In the genomic region with DNA sequence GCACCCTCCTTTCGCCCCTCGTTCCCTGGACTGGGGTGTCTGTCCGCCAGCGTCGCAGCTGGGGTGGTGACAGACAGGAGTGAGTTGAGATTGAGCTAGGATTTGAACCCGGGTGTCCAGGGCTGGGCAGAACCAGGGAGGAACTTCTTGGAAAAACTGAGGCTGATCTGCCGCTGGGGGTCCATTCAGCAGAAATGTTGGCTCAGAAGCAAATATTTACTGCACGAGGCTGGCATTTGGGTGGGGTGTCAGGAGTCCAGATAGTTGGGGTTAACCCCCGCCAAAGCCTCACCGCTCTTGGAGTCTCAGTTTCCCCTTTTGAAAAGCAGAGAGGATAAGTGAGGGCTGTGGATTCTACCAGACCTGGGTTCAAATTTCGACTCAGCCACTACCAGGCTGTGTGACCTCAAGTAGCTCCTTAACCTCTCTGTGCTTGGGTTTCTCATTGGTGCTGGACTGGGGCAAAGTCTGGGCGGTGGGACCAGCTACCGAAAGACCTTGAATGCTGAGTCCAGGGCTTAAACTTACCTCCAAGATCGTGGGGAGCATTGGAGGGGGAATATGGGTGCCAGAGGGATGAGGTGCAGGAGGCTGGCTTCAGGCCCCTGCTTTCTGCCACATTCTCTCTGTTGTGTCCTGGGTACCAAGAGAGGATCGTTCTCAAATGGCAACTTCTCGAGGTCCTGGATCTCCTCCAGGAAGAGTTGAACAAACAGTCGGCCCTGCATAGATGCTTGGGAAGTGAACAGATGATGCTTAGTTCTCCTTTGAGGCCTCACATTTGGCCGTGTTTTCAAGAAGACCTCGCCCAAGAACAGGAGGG, we compare ENCODE assay signal across 8 cellular contexts. TPM values are rescaled to one million over a fixed set of nuclear protein-coding genes. Genes with fewer than 3 reads are reported as not detected.
DNase-seq lines count a peak whose midpoint lies in the region; ATAC-seq and TF ChIP-seq lines count a peak whose summit lies in the region.

No MANE protein-coding gene starts in this region.

- H3K79me2 ChIP-seq in DOHH2 (ENCODE audit: control insufficient read depth, low read length) = peaks cover 18% of the 10 kb centered on the region
- no peaks in the 10 kb centered on the region for H3K79me2 ChIP-seq in parathyroid adenoma

- no peak for TF ChIP-seq CTCF in DOHH2 (IDR thresholded peaks at IDR 0.05; ENCODE audit: low read depth, low read length, poor library complexity, severe bottlenecking)
- TF ChIP-seq CTCF in Peyer's patch (IDR thresholded peaks at IDR 0.05) = no peak
- TF ChIP-seq CTCF in esophagus squamous epithelium (IDR thresholded peaks at IDR 0.05) = no peak
- no peak for TF ChIP-seq CTCF in parathyroid adenoma (IDR thresholded peaks at IDR 0.05)

- no peak for ATAC-seq in GM19397 (IDR thresholded peaks at IDR 0.05; ENCODE audit: unreplicated experiment)
- no peak for ATAC-seq in HG03565 (IDR thresholded peaks at IDR 0.05; ENCODE audit: unreplicated experiment)
- ATAC-seq in GM21723 (IDR thresholded peaks at IDR 0.05; ENCODE audit: unreplicated experiment) = no peak
- ATAC-seq in GM21367 (IDR thresholded peaks at IDR 0.05; ENCODE audit: unreplicated experiment) = no peak

- H3K9me3 ChIP-seq in DOHH2 (ENCODE audit: control insufficient read depth, insufficient read depth, low read length) = no peaks in the 10 kb centered on the region
- no peaks in the 10 kb centered on the region for H3K9me3 ChIP-seq in Peyer's patch
- no peaks in the 10 kb centered on the region for H3K9me3 ChIP-seq in esophagus squamous epithelium
- no peaks in the 10 kb centered on the region for H3K9me3 ChIP-seq in parathyroid adenoma (ENCODE audit: control insufficient read depth, low read length)

- H2AFZ ChIP-seq in parathyroid adenoma = peak overlapping the region; percentile 83

- H3K4me3 ChIP-seq in DOHH2 (ENCODE audit: low read length) (peak overlapping the region; percentile 89), Peyer's patch (peak overlapping the region; percentile 48 to 92 (median 74)), esophagus squamous epithelium (peak overlapping the region; percentile 54 to 81 (median 71)), parathyroid adenoma (ENCODE audit: low read depth, low read length) (peak overlapping the region; percentile 53)

- DNase-seq in Peyer's patch (no peak), esophagus squamous epithelium (lab: John Stamatoyannopoulos, UW) (no peak)

- H3K27me3 ChIP-seq in DOHH2 (ENCODE audit: control insufficient read depth, low read length) (no peaks in the 10 kb centered on the region), Peyer's patch (no peaks in the 10 kb centered on the region), esophagus squamous epithelium (no peaks in the 10 kb centered on the region), parathyroid adenoma (ENCODE audit: control insufficient read depth, insufficient read depth, low read length) (no peaks in the 10 kb centered on the region)

- peaks cover 29% of the 10 kb centered on the region for H3K4me1 ChIP-seq in DOHH2 (ENCODE audit: control insufficient read depth, low read length)
- H3K4me1 ChIP-seq in Peyer's patch = peaks cover 4 to 22% (median 17%) of the 10 kb centered on the region in 4 donors
- peaks cover 19 to 38% (median 22%) of the 10 kb centered on the region in 3 donors for H3K4me1 ChIP-seq in esophagus squamous epithelium
- peaks cover 4% of the 10 kb centered on the region for H3K4me1 ChIP-seq in parathyroid adenoma

- peaks cover 10% of the 10 kb centered on the region for H3F3A ChIP-seq in DOHH2 (ENCODE audit: control insufficient read depth, insufficient read depth)

- 21 to 26% methylated on average over 9 to 14 of the region's 19 CpGs for WGBS in esophagus squamous epithelium, 2 donors

- peak overlapping the region; percentile 18; the same call in 1 of the 2 replicates for H3K27ac ChIP-seq in DOHH2 (ENCODE audit: low read depth, low read length)
- peak overlapping the region; percentile 52 to 90 (median 66) for H3K27ac ChIP-seq in Peyer's patch
- peak overlapping the region; percentile 65 to 87 (median 75) for H3K27ac ChIP-seq in esophagus squamous epithelium
- H3K27ac ChIP-seq in parathyroid adenoma = peak overlapping the region; percentile 34

- H4K20me1 ChIP-seq in DOHH2 (ENCODE audit: control insufficient read depth, insufficient read depth, low read depth, low read length) = no peaks in the 10 kb centered on the region; the same call in 1 of the 2 replicates

- H3K9ac ChIP-seq in parathyroid adenoma = no peak overlapping the region

- TF ChIP-seq POLR2A in Peyer's patch (IDR thresholded peaks at IDR 0.05) = no peak
- TF ChIP-seq POLR2A in esophagus squamous epithelium (IDR thresholded peaks at IDR 0.05) = no peak

- intact Hi-C loops in esophagus squamous epithelium (cut with DNase I) = loop anchor here (10.0 kb wide), 1 partner anchor 136 kb away; a partner anchor contains a TSS

- H3K36me3 ChIP-seq in DOHH2 (ENCODE audit: control insufficient read depth, low read length) = peaks cover 22% of the 10 kb centered on the region
- peaks cover 0 to 22% (median 0%) of the 10 kb centered on the region in 3 donors for H3K36me3 ChIP-seq in Peyer's patch
- H3K36me3 ChIP-seq in esophagus squamous epithelium = peaks cover 0 to 21% (median 0%) of the 10 kb centered on the region in 3 donors
- H3K36me3 ChIP-seq in parathyroid adenoma (ENCODE audit: control insufficient read depth, insufficient read depth, low read length) = no peaks in the 10 kb centered on the region

- H3K4me2 ChIP-seq in DOHH2 (ENCODE audit: low read length) = peak overlapping the region; percentile 97
- peak overlapping the region; percentile 67 for H3K4me2 ChIP-seq in parathyroid adenoma (ENCODE audit: low read length)

- no peaks in the 10 kb centered on the region for H3K9me2 ChIP-seq in DOHH2 (replicated peaks; ENCODE audit: control insufficient read depth, low read length)

RNA-seq across cellular contexts. Expression of a gene that starts 21.1 kb away (rescaled TPM):
- total RNA-seq in Peyer's patch = 10 to 100 TPM; 47.8 to 56.3 (median 52.0) TPM
- 1 to 10 TPM; 2.3 to 4.8 (median 4.1) TPM for total RNA-seq in esophagus squamous epithelium

RNA-seq across cellular contexts. Expression of a gene that starts 31.9 kb away (rescaled TPM):
- 10 to 100 TPM in 1 of 4 donors, 1 to 10 TPM in 3; 1.2 to 19.0 (median 2.8) TPM for total RNA-seq in Peyer's patch
- total RNA-seq in esophagus squamous epithelium = 1 to 10 TPM; 1.1 to 2.3 (median 1.9) TPM

RNA-seq across cellular contexts. Expression of a gene that starts 34.3 kb away (rescaled TPM):
- total RNA-seq in Peyer's patch (10 to 100 TPM; 19.7 to 45.4 (median 28.2) TPM), esophagus squamous epithelium (10 to 100 TPM; 20.4 to 42.1 (median 29.1) TPM)

RNA-seq across cellular contexts. Expression of a gene that starts 55.0 kb away (rescaled TPM):
- total RNA-seq in Peyer's patch (100 to 1,000 TPM in 1 of 4 donors, 10 to 100 TPM in 3; 54.9 to 109 (median 60.7) TPM), esophagus squamous epithelium (10 to 100 TPM; 11.3 to 90.5 (median 25.7) TPM)

Comparison
In these comparisons a context has a peak if more than half of its experiments do, and no peak if none do; other contexts are left out.
1. H3K27ac ChIP-seq: peak in every context shown above with its lines; median percentile 75 in esophagus squamous epithelium; 66 in Peyer's patch; 34 in parathyroid adenoma; 18 in DOHH2.
2. RNA of a gene that starts 21.1 kb away (total RNA-seq): 47.8 to 56.3 TPM in Peyer's patch; 2.3 to 4.8 TPM in esophagus squamous epithelium; every median in the first group is over 4 times any median in the second.
3. Peak in every context shown above with its lines, with median percentiles within 50 percentile points of each other: H3K4me3 ChIP-seq.